In the genomic region with DNA sequence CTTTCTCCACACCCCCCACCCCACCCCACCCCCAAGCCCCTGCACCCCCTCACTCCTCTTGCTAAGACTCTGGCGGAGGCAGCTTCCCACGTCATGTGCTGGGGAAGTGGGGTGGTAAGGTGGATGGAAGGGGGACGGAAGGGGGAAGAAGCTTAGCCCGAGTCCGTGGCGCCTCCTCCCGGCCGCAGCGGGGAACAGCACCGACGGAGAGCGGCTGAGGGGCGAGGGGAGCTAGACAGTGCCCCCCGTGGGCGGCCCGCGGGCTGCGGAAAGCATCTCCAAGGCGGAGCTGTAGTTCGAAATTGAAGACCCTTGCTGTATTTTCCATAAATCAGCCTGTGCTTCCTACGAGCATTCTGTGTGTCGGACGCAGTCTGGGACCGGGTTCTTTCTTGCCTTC, we compare ENCODE assay signal across 12 cellular contexts. TPM values are rescaled to one million over a fixed set of nuclear protein-coding genes. Genes with fewer than 3 reads are reported as not detected.
DNase-seq lines count a peak whose midpoint lies in the region; ATAC-seq and TF ChIP-seq lines count a peak whose summit lies in the region.
"Had no signal": no experiment of that assay in that cellular context is flagged by ENCODE, and none has a peak within 500 bp of the region (broad histone marks: within the 10 kb centered on the region; RNA-seq: fewer than 3 reads in every experiment).

No MANE protein-coding gene starts in this region.

- no peak overlapping the region for H3K9ac ChIP-seq in endodermal cell (ENCODE audit: extremely low read depth, low read length, poor library complexity, severe bottlenecking)

- no peaks in the 10 kb centered on the region for H3K9me3 ChIP-seq in endodermal cell (ENCODE audit: control insufficient read depth, low read length)
- no peaks in the 10 kb centered on the region for H3K9me3 ChIP-seq in psoas muscle

- ATAC-seq in psoas muscle = no peak
- no peak for ATAC-seq in HG03571 (IDR thresholded peaks at IDR 0.05; ENCODE audit: unreplicated experiment)

- H3K4me3 ChIP-seq in endodermal cell (ENCODE audit: low read length) (peak overlapping the region; percentile 82), psoas muscle (peak overlapping the region; percentile 41)

- H3K4me3 Mint-ChIP-seq in HFFc6 (no peak overlapping the region), endodermal cell (peak overlapping the region; percentile 73)
- H3K4me3 Mint-ChIP-seq in activated T-helper 2 cell treated with anti-CD3 and anti-CD28 coated beads, Interferon-gamma antibody, Interleukin-2, Interleukin-4, amounts not matched to agents 10 μg/mL and 5 μg/mL and 100 μg/mL, durations not matched to agents 14 hours and 24 hours and 36 hours (ENCODE audit: low read depth) = no peak overlapping the region

- DNase-seq in NCI-H345 (lab: John Stamatoyannopoulos, UW) = peak; percentile 22
- no peak for DNase-seq in NCI-H345 treated with DMSO at 0.1 percent for 48 hours (lab: John Stamatoyannopoulos, UW; ENCODE audit: unreplicated experiment)
- no peak for DNase-seq in HFFc6
- peak; percentile 97 for DNase-seq in endodermal cell
- no peak for DNase-seq in psoas muscle
- DNase-seq in NCI-H510A treated with DMSO at 0.1 percent for 48 hours (lab: John Stamatoyannopoulos, UW) = no peak
- DNase-seq in activated T-helper 2 cell treated with anti-CD3 and anti-CD28 coated beads, Interferon-gamma antibody, Interleukin-2, Interleukin-4, amounts not matched to agents 10 μg/mL and 5 μg/mL and 100 μg/mL, durations not matched to agents 14 hours and 24 hours and 36 hours (ENCODE audit: low spot score) = no peak
- DNase-seq: activated effector memory CD4-positive, alpha-beta T cell treated with Interleukin-2 at 50 U/mL for 16 hours; OCI-M1 had no signal

- peaks cover 2% of the 10 kb centered on the region; the same call in 1 of the 2 replicates for H3K27me3 Mint-ChIP-seq in HFFc6 (ENCODE audit: insufficient read depth)
- peaks cover 81% of the 10 kb centered on the region for H3K27me3 Mint-ChIP-seq in endodermal cell (ENCODE audit: insufficient read depth)
- peaks cover 51% of the 10 kb centered on the region for H3K27me3 Mint-ChIP-seq in activated T-helper 2 cell treated with anti-CD3 and anti-CD28 coated beads, Interferon-gamma antibody, Interleukin-2, Interleukin-4, amounts not matched to agents 10 μg/mL and 5 μg/mL and 100 μg/mL, durations not matched to agents 14 hours and 24 hours and 36 hours (ENCODE audit: low read depth)

- H3K27ac Mint-ChIP-seq in HFFc6 (no peak overlapping the region), endodermal cell (no peak overlapping the region)
- H3K27ac Mint-ChIP-seq in activated T-helper 2 cell treated with anti-CD3 and anti-CD28 coated beads, Interferon-gamma antibody, Interleukin-2, Interleukin-4, amounts not matched to agents 10 μg/mL and 5 μg/mL and 100 μg/mL, durations not matched to agents 14 hours and 24 hours and 36 hours = no peak overlapping the region

- H3K36me3 ChIP-seq in endodermal cell (ENCODE audit: control insufficient read depth, insufficient read depth, low read length) = no peaks in the 10 kb centered on the region
- H3K36me3 ChIP-seq in psoas muscle (ENCODE audit: insufficient read depth in 1 of 2, low read depth in 1 of 2) = no peaks in the 10 kb centered on the region

- no peaks in the 10 kb centered on the region for H3K4me1 Mint-ChIP-seq in HFFc6 (ENCODE audit: low read depth)
- H3K4me1 Mint-ChIP-seq in endodermal cell = peaks cover 9% of the 10 kb centered on the region
- no peaks in the 10 kb centered on the region for H3K4me1 Mint-ChIP-seq in activated T-helper 2 cell treated with anti-CD3 and anti-CD28 coated beads, Interferon-gamma antibody, Interleukin-2, Interleukin-4, amounts not matched to agents 10 μg/mL and 5 μg/mL and 100 μg/mL, durations not matched to agents 14 hours and 24 hours and 36 hours (ENCODE audit: low read depth)

- H3K4me1 ChIP-seq in endodermal cell (ENCODE audit: control insufficient read depth, insufficient read depth, low read length) (peaks cover 2% of the 10 kb centered on the region), psoas muscle (no peaks in the 10 kb centered on the region)

- H3K27me3 ChIP-seq in endodermal cell (ENCODE audit: control insufficient read depth, insufficient read depth, low read length, poor library complexity, severe bottlenecking) (peaks cover 64% of the 10 kb centered on the region), psoas muscle (ENCODE audit: insufficient read depth in 3 of 3, low read length in 2 of 3) (peaks cover 3 to 60% (median 22%) of the 10 kb centered on the region in 3 donors)

- H3K36me3 Mint-ChIP-seq in HFFc6 (ENCODE audit: low read depth) (peaks cover 4% of the 10 kb centered on the region; the same call in 1 of the 2 replicates), endodermal cell (ENCODE audit: low read depth) (no peaks in the 10 kb centered on the region)
- no peaks in the 10 kb centered on the region for H3K36me3 Mint-ChIP-seq in activated T-helper 2 cell treated with anti-CD3 and anti-CD28 coated beads, Interferon-gamma antibody, Interleukin-2, Interleukin-4, amounts not matched to agents 10 μg/mL and 5 μg/mL and 100 μg/mL, durations not matched to agents 14 hours and 24 hours and 36 hours (ENCODE audit: low read depth)

- TF ChIP-seq CTCF in HFFc6 (IDR thresholded peaks at IDR 0.05) (0 out of 2 replicates have a peak, but pooled peaks have one; percentile 7), endodermal cell (conservative IDR thresholded peaks at IDR 0.05) (peak; percentile 100), psoas muscle (IDR thresholded peaks at IDR 0.05) (no peak)

- intact Hi-C loops in psoas muscle (cut with DNase I) = no loop called here
- intact Hi-C loops in activated T-helper 2 cell treated with anti-CD3 and anti-CD28 coated beads, Interferon-gamma antibody, Interleukin-2, Interleukin-4, amounts not matched to agents 10 μg/mL and 5 μg/mL and 100 μg/mL, durations not matched to agents 14 hours and 24 hours and 36 hours (cut with micrococcal nuclease) = no loop called here

- 6 to 7% methylated on average over 12 to 24 of the region's 24 CpGs for WGBS in endodermal cell (ENCODE audit: insufficient coverage in 1 of 2, insufficient read length in 1 of 2), 2 experiments
- WGBS in psoas muscle, 3 donors = 4% methylated on average over 22 to 24 of the region's 24 CpGs

- peaks cover 53% of the 10 kb centered on the region for H3K9me3 Mint-ChIP-seq in HFFc6
- peaks cover 4% of the 10 kb centered on the region for H3K9me3 Mint-ChIP-seq in endodermal cell
- no peaks in the 10 kb centered on the region for H3K9me3 Mint-ChIP-seq in activated T-helper 2 cell treated with anti-CD3 and anti-CD28 coated beads, Interferon-gamma antibody, Interleukin-2, Interleukin-4, amounts not matched to agents 10 μg/mL and 5 μg/mL and 100 μg/mL, durations not matched to agents 14 hours and 24 hours and 36 hours

- H3K27ac ChIP-seq in endodermal cell (ENCODE audit: low read depth, low read length) = no peak overlapping the region
- H3K27ac ChIP-seq in psoas muscle = no peak overlapping the region
- H3K27ac ChIP-seq: epithelial cell of prostate, HL-60 had no signal

RNA-seq across cellular contexts. Expression of gene GRIN2B, which starts 0.6 kb away (rescaled TPM):
- not detected for total RNA-seq in HFFc6 (2021; fragmentation: NEBNext Ultra II Directional; extraction: Animal tissue kit (Norgen Biotek cat#: 25700))
- total RNA-seq in endodermal cell (1 to 10 TPM; 2.1 to 8.1 TPM), psoas muscle (not detected)
- 0.68 TPM for polyA plus RNA-seq in endodermal cell (2013, experiment 1 of 2)
- polyA plus RNA-seq in endodermal cell (2013, experiment 2 of 2) = 0.99 TPM
- polyA plus RNA-seq in psoas muscle = under 1 TPM in 1 of 3 donors, not detected in 2; under 0.01 TPM
- 0.07 TPM in 1 of 2 replicates, not detected in the other for total RNA-seq in activated T-helper 2 cell treated with anti-CD3 and anti-CD28 coated beads, Interferon-gamma antibody, Interleukin-2, Interleukin-4, amounts not matched to agents 10 μg/mL and 5 μg/mL and 100 μg/mL, durations not matched to agents 14 hours and 24 hours and 36 hours

Comparison
In these comparisons a context has a peak if more than half of its experiments do, and no peak if none do; other contexts are left out.
1. DNase-seq: peak in NCI-H345 (single experiment) and endodermal cell (single experiment); none in NCI-H345 treated with DMSO at 0.1 percent for 48 hours (single experiment), HFFc6 (single experiment), psoas muscle (0 of 2), NCI-H510A treated with DMSO at 0.1 percent for 48 hours (single experiment) and activated T-helper 2 cell treated with anti-CD3 and anti-CD28 coated beads, Interferon-gamma antibody, Interleukin-2, Interleukin-4, amounts not matched to agents 10 μg/mL and 5 μg/mL and 100 μg/mL, durations not matched to agents 14 hours and 24 hours and 36 hours (single experiment).